ENCODE assay signal across 18 cellular contexts in genomic region chr22:32720924-32721323, GRCh38.
DNase-seq lines count a peak whose midpoint lies in the region; ATAC-seq, FAIRE-seq and TF ChIP-seq lines count a peak whose summit lies in the region.
"Had no signal": no experiment of that assay in that cellular context is flagged by ENCODE, and none has a peak within 500 bp of the region (broad histone marks: within the 10 kb centered on the region; RNA-seq: fewer than 3 reads in every experiment).

No MANE protein-coding gene starts in this region.

- ATAC-seq in GM19023 (IDR thresholded peaks at IDR 0.05; ENCODE audit: unreplicated experiment) (no peak), HG03108 (IDR thresholded peaks at IDR 0.05; ENCODE audit: unreplicated experiment) (no peak)
- ATAC-seq: foreskin keratinocyte had no signal

- no peaks in the 10 kb centered on the region for H3K36me3 ChIP-seq in Loucy (ENCODE audit: insufficient read depth, low read length)
- H3K36me3 ChIP-seq: prostate gland, upper lobe of left lung had no signal

- H3K4me3 ChIP-seq in Loucy (ENCODE audit: low read length, poor library complexity, severe bottlenecking), result no peak overlapping the region
- H3K4me3 ChIP-seq: prostate gland, upper lobe of left lung had no signal

- H4K20me1 ChIP-seq in Loucy (ENCODE audit: insufficient read depth, low read length, poor library complexity, severe bottlenecking), result no peaks in the 10 kb centered on the region

- peak overlapping the region; percentile 52 for H2AFZ ChIP-seq in Loucy (ENCODE audit: low read length)

- H3K4me3 Mint-ChIP-seq in osteocyte (ENCODE audit: unreplicated experiment), result no peak overlapping the region
- H3K4me3 Mint-ChIP-seq: CD4-positive, CD25-positive, alpha-beta regulatory T cell had no signal

- no peak for FAIRE-seq in D721Med (lab: Jason Lieb, UNC)
- FAIRE-seq: G401.6 had no signal

- H3K4me2 ChIP-seq in Loucy (ENCODE audit: low read depth, low read length, poor library complexity, severe bottlenecking), result no peak overlapping the region

- H3K9me2 ChIP-seq in Loucy (replicated peaks; ENCODE audit: low read depth, low read length), result no peaks in the 10 kb centered on the region

- H3K9ac ChIP-seq in Loucy (ENCODE audit: low read depth, low read length, poor library complexity, severe bottlenecking), result peak overlapping the region; percentile 26

- H3K36me3 Mint-ChIP-seq in osteocyte (ENCODE audit: unreplicated experiment), result peaks cover 2% of the 10 kb centered on the region
- H3K36me3 Mint-ChIP-seq: CD4-positive, CD25-positive, alpha-beta regulatory T cell had no signal

- no peak for TF ChIP-seq CTCF in Loucy (conservative IDR thresholded peaks at IDR 0.05; ENCODE audit: low read length)
- TF ChIP-seq CTCF in osteocyte (IDR thresholded peaks at IDR 0.05), result no peak
- TF ChIP-seq CTCF in D721Med (IDR thresholded peaks at IDR 0.05; ENCODE audit: insufficient read depth, missing control alignments), result no peak

- peaks cover 50% of the 10 kb centered on the region for H3K4me1 Mint-ChIP-seq in osteocyte (ENCODE audit: unreplicated experiment)

- peaks cover 44% of the 10 kb centered on the region for H3K4me1 ChIP-seq in Loucy (ENCODE audit: insufficient read depth, low read length, poor library complexity, severe bottlenecking)
- H3K4me1 ChIP-seq: prostate gland had no signal

- no peaks in the 10 kb centered on the region for H3K27me3 ChIP-seq in Loucy (ENCODE audit: insufficient read depth, low read length, poor library complexity, severe bottlenecking)
- H3K27me3 ChIP-seq: foreskin keratinocyte, upper lobe of left lung had no signal

- H3K27ac Mint-ChIP-seq in osteocyte (ENCODE audit: unreplicated experiment), result peak overlapping the region; percentile 76

- no peaks in the 10 kb centered on the region for H3K27me3 Mint-ChIP-seq in osteocyte (ENCODE audit: unreplicated experiment)
- H3K27me3 Mint-ChIP-seq: CD4-positive, CD25-positive, alpha-beta regulatory T cell had no signal

- no peaks in the 10 kb centered on the region for H3F3A ChIP-seq in Loucy (ENCODE audit: low read depth)

- peaks cover 13% of the 10 kb centered on the region for H3K9me3 Mint-ChIP-seq in osteocyte (ENCODE audit: unreplicated experiment)
- H3K9me3 Mint-ChIP-seq: CD4-positive, CD25-positive, alpha-beta regulatory T cell had no signal

- no peaks in the 10 kb centered on the region for H3K9me3 ChIP-seq in Loucy (ENCODE audit: insufficient read depth, low read depth, low read length)
- H3K9me3 ChIP-seq: prostate gland, upper lobe of left lung had no signal

- H3K79me2 ChIP-seq in Loucy (ENCODE audit: insufficient read depth, low read length), result no peaks in the 10 kb centered on the region

- DNase-seq in EH (ENCODE audit: low read depth), result peak; percentile 61
- peak; percentile 52 for DNase-seq in fibroblast of peridontal ligament (ENCODE audit: extremely low read depth)
- DNase-seq in osteocyte (ENCODE audit: extremely low spot score, unreplicated experiment), result no peak
- no peak for DNase-seq in activated gamma-delta T cell treated with Interleukin-2 at 50 U/mL for 16 hours
- no peak for DNase-seq in D721Med (ENCODE audit: insufficient read length, low spot score)
- DNase-seq: CD4-positive, CD25-positive, alpha-beta regulatory T cell; foreskin keratinocyte; NCI-H1105; NCI-H510A; stimulated activated CD4-positive, alpha-beta T cell treated with anti-CD3 and anti-CD28 coated beads, Interleukin-2, amount 100 ng/mL, for 24 hours; stimulated activated CD8-positive, alpha-beta memory T cell treated with anti-CD3 and anti-CD28 coated beads, Interleukin-4, amount 100 ng/mL, for 48 hours; SW 1271; upper lobe of left lung had no signal

Comparison
In these comparisons a context has a peak if more than half of its experiments do, and no peak if none do; other contexts are left out.
1. DNase-seq: peak in EH (single experiment) and fibroblast of peridontal ligament (single experiment); none in osteocyte (single experiment), activated gamma-delta T cell treated with Interleukin-2 at 50 U/mL for 16 hours (single experiment) and D721Med (single experiment).